Comparison of ENCODE assay signal across 1 cellular context in the genomic region with DNA sequence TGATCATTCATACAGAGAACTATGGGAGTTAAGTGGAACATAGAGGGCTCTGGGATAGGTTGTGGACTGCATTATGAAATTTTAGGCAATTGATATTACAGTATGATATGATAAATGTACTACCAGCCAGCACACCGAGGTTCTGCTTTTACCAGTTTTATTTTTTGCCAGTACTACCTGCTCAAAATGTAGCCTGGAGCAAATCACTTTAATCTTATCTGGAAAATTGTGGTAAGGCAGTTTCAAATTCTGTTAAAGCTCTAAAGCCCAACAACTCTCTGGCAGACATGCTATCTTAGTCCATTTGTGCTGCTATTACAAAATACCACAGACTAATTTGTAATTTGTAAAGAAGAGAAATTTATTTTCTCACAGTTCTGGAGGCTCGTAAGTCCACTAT.
TF ChIP-seq lines count a peak whose summit lies in the region.

No MANE protein-coding gene starts in this region.

TF ChIP-seq in SK-N-SH treated with all-trans-retinoic acid at 6 μM for 48 hours, 23 proteins besides CTCF, POLR2A, EP300 and RAD21 (continued from another document):
- TF ChIP-seq, protein P1, sequence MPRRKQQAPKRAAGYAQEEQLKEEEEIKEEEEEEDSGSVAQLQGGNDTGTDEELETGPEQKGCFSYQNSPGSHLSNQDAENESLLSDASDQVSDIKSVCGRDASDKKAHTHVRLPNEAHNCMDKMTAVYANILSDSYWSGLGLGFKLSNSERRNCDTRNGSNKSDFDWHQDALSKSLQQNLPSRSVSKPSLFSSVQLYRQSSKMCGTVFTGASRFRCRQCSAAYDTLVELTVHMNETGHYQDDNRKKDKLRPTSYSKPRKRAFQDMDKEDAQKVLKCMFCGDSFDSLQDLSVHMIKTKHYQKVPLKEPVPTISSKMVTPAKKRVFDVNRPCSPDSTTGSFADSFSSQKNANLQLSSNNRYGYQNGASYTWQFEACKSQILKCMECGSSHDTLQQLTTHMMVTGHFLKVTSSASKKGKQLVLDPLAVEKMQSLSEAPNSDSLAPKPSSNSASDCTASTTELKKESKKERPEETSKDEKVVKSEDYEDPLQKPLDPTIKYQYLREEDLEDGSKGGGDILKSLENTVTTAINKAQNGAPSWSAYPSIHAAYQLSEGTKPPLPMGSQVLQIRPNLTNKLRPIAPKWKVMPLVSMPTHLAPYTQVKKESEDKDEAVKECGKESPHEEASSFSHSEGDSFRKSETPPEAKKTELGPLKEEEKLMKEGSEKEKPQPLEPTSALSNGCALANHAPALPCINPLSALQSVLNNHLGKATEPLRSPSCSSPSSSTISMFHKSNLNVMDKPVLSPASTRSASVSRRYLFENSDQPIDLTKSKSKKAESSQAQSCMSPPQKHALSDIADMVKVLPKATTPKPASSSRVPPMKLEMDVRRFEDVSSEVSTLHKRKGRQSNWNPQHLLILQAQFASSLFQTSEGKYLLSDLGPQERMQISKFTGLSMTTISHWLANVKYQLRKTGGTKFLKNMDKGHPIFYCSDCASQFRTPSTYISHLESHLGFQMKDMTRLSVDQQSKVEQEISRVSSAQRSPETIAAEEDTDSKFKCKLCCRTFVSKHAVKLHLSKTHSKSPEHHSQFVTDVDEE (CRISPR knock-in tag; IDR thresholded peaks at IDR 0.05): no peak
- no peak for TF ChIP-seq ZFP3 (CRISPR knock-in tag; IDR thresholded peaks at IDR 0.05)
- no peak for TF ChIP-seq TCF4 (CRISPR knock-in tag; IDR thresholded peaks at IDR 0.05; ENCODE audit: borderline replicate concordance)
- TF ChIP-seq ZFP30 (CRISPR knock-in tag; IDR thresholded peaks at IDR 0.05): no peak
- TF ChIP-seq, protein P2, sequence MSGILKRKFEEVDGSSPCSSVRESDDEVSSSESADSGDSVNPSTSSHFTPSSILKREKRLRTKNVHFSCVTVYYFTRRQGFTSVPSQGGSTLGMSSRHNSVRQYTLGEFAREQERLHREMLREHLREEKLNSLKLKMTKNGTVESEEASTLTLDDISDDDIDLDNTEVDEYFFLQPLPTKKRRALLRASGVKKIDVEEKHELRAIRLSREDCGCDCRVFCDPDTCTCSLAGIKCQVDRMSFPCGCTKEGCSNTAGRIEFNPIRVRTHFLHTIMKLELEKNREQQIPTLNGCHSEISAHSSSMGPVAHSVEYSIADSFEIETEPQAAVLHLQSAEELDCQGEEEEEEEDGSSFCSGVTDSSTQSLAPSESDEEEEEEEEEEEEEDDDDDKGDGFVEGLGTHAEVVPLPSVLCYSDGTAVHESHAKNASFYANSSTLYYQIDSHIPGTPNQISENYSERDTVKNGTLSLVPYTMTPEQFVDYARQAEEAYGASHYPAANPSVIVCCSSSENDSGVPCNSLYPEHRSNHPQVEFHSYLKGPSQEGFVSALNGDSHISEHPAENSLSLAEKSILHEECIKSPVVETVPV (CRISPR knock-in tag; IDR thresholded peaks at IDR 0.05): no peak
- TF ChIP-seq ZNF70 (CRISPR knock-in tag; IDR thresholded peaks at IDR 0.05): no peak
- TF ChIP-seq ZNF8 (CRISPR knock-in tag; IDR thresholded peaks at IDR 0.05): no peak
- TF ChIP-seq ZNF565 (CRISPR knock-in tag; conservative IDR thresholded peaks at IDR 0.05; ENCODE audit: low read depth): no peak
- no peak for TF ChIP-seq TOX (CRISPR knock-in tag; IDR thresholded peaks at IDR 0.05; ENCODE audit: borderline replicate concordance)
- TF ChIP-seq BACH2 (CRISPR knock-in tag; IDR thresholded peaks at IDR 0.05; ENCODE audit: borderline replicate concordance): no peak
